Comparison of ENCODE assay signal across 9 cellular contexts in the genomic region with DNA sequence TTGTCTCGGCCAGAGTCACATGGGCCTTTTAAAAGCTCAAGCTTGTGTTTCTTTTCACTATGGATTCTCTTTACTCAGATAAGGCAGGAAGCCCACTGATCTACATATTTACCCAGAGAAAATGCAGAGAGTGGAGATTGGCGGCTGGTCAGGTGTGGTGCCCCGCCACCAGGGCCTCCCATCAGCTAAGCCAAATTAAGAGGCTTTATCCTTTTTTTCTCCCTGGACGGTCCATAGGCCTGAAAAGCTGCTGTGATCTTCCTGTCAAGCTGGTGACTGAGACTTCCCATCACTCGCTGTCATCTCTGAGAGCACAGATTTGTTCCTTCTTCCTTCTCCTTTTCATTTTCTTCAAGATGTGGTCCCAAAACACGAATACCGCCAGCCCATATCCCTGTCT. TPM values are rescaled to one million over a fixed set of nuclear protein-coding genes. Genes with fewer than 3 reads are reported as not detected.
DNase-seq lines count a peak whose midpoint lies in the region; ATAC-seq and TF ChIP-seq lines count a peak whose summit lies in the region.
"Had no signal": no experiment of that assay in that cellular context is flagged by ENCODE, and none has a peak within 500 bp of the region (broad histone marks: within the 10 kb centered on the region; RNA-seq: fewer than 3 reads in every experiment).

No MANE protein-coding gene starts in this region.

- peak overlapping the region; percentile 99 for H3K9ac ChIP-seq in mesenchymal stem cell (ENCODE audit: low read length)

- DNase-seq in cardiac muscle cell (ENCODE audit: low read depth in 1 of 2, low spot score in 1 of 2) (no peak), left cardiac atrium (no peak), ascending aorta (ENCODE audit: low spot score in 2 of 2) (peak in 1 of 2 donors; percentile 52), mesenchymal stem cell (no peak), uterus (no peak), Ammon's horn (ENCODE audit: low spot score) (no peak)

- no peaks in the 10 kb centered on the region for H3K79me1 ChIP-seq in mesenchymal stem cell (replicated peaks; ENCODE audit: low read length, poor library complexity, severe bottlenecking)

- no peak overlapping the region for H2BK5ac ChIP-seq in mesenchymal stem cell (ENCODE audit: low read depth, low read length, poor library complexity, severe bottlenecking)

- H3K18ac ChIP-seq in mesenchymal stem cell (ENCODE audit: low read depth in 1 of 2, low read length in 2 of 2): no peak overlapping the region

- no peak overlapping the region for H2AK5ac ChIP-seq in mesenchymal stem cell (ENCODE audit: low read length, severe bottlenecking)

- no peak for TF ChIP-seq CTCF in cardiac muscle cell (IDR thresholded peaks at IDR 0.05; ENCODE audit: low read depth, low read length)
- TF ChIP-seq CTCF in ascending aorta (IDR thresholded peaks at IDR 0.05): no peak
- no peak for TF ChIP-seq CTCF in uterus (IDR thresholded peaks at IDR 0.05)

- H3K4me2 ChIP-seq in mesenchymal stem cell (ENCODE audit: low read length, poor library complexity, severe bottlenecking): peak overlapping the region; percentile 69

- H2BK12ac ChIP-seq in mesenchymal stem cell (ENCODE audit: low read length in 2 of 2): no peak overlapping the region

- H3K27me3 ChIP-seq in cardiac muscle cell (no peaks in the 10 kb centered on the region), ascending aorta (no peaks in the 10 kb centered on the region), mesenchymal stem cell (ENCODE audit: control insufficient read depth in 1 of 2, insufficient read depth in 1 of 2, low read length in 2 of 2) (no peaks in the 10 kb centered on the region), uterus (no peaks in the 10 kb centered on the region)

- peaks cover 13% of the 10 kb centered on the region for H3K4me1 ChIP-seq in cardiac muscle cell (ENCODE audit: low read depth)
- peaks cover 3 to 50% of the 10 kb centered on the region in 2 donors for H3K4me1 ChIP-seq in ascending aorta
- peaks cover 16% of the 10 kb centered on the region for H3K4me1 ChIP-seq in mesenchymal stem cell (ENCODE audit: control insufficient read depth, insufficient read depth, low read depth, low read length)
- H3K4me1 ChIP-seq in uterus: peaks cover 9 to 38% of the 10 kb centered on the region in 2 donors

- H2BK15ac ChIP-seq in mesenchymal stem cell (ENCODE audit: low read depth, poor library complexity, severe bottlenecking): no peak overlapping the region

- 69% methylated on average over 7 of the region's 7 CpGs for WGBS in mesenchymal stem cell

- no peak overlapping the region for H3K23ac ChIP-seq in mesenchymal stem cell (ENCODE audit: low read length in 2 of 2)

- H3K14ac ChIP-seq in mesenchymal stem cell (ENCODE audit: low read length in 2 of 2): no peak overlapping the region

- ATAC-seq in left cardiac atrium (no peak), HG03097 (IDR thresholded peaks at IDR 0.05; ENCODE audit: low FRiP score, unreplicated experiment) (no peak), HG02763 (IDR thresholded peaks at IDR 0.05; ENCODE audit: unreplicated experiment) (no peak)

- no peak for TF ChIP-seq POLR2A in uterus (IDR thresholded peaks at IDR 0.05)

- no peak overlapping the region for H3K4ac ChIP-seq in mesenchymal stem cell (ENCODE audit: low read depth in 1 of 2, low read length in 2 of 2)

- intact Hi-C loops in left cardiac atrium (cut with DNase I) (no loop called here), ascending aorta (cut with DNase I) (loop anchor here (5.0 to 10.0 kb wide), 4 partner anchors 163 to 1110 kb away; a partner anchor contains a TSS), uterus (cut with DNase I; ENCODE audit: low total_unique reads) (loop anchor here (10.0 kb wide), 1 partner anchor 50 kb away; no protein-coding TSS in a partner anchor)

- no peak overlapping the region for H4K8ac ChIP-seq in mesenchymal stem cell (ENCODE audit: low read length)

- H3K9me3 ChIP-seq in cardiac muscle cell (ENCODE audit: low read depth): no peaks in the 10 kb centered on the region
- H3K9me3 ChIP-seq in ascending aorta: no peaks in the 10 kb centered on the region
- no peaks in the 10 kb centered on the region for H3K9me3 ChIP-seq in mesenchymal stem cell (ENCODE audit: control insufficient read depth, low read length)
- H3K9me3 ChIP-seq in uterus: no peaks in the 10 kb centered on the region

- H2AFZ ChIP-seq in mesenchymal stem cell (ENCODE audit: low read depth, low read length): no peak overlapping the region

- H3K27ac ChIP-seq in cardiac muscle cell (no peak overlapping the region), ascending aorta (peak overlapping the region in 1 of 2 donors; percentile 93), mesenchymal stem cell (ENCODE audit: low read length, poor library complexity, severe bottlenecking) (no peak overlapping the region), uterus (peak overlapping the region; percentile 86 to 98)

- H3K4me3 ChIP-seq in cardiac muscle cell: peak overlapping the region; percentile 85
- peak overlapping the region; percentile 86 to 96 for H3K4me3 ChIP-seq in ascending aorta
- H3K4me3 ChIP-seq in mesenchymal stem cell (ENCODE audit: insufficient read depth in 1 of 2, low read depth in 1 of 2, low read length in 2 of 2): peak overlapping the region in 1 of 2 experiments; percentile 98
- peak overlapping the region; percentile 68 to 98 for H3K4me3 ChIP-seq in uterus

- H3K36me3 ChIP-seq in cardiac muscle cell: peaks cover 34% of the 10 kb centered on the region
- peaks cover 20 to 40% of the 10 kb centered on the region in 2 donors for H3K36me3 ChIP-seq in ascending aorta
- H3K36me3 ChIP-seq in mesenchymal stem cell (ENCODE audit: control insufficient read depth in 1 of 2, insufficient read depth in 2 of 2, low read depth in 1 of 2, low read length in 2 of 2): peaks cover 34 to 56% of the 10 kb centered on the region in 2 experiments
- H3K36me3 ChIP-seq in uterus: no peaks in the 10 kb centered on the region

- H2BK120ac ChIP-seq in mesenchymal stem cell (ENCODE audit: low read depth, low read length): no peak overlapping the region

- H4K91ac ChIP-seq in mesenchymal stem cell (ENCODE audit: low read length): no peak overlapping the region

RNA-seq across cellular contexts. Expression of a gene that starts 1.9 kb away (rescaled TPM):
- total RNA-seq in cardiac muscle cell (79.5 and 108 TPM in 2 replicates), left cardiac atrium (10 to 100 TPM; 51.7 to 63.2 TPM), ascending aorta (114 TPM), uterus (100 to 1,000 TPM in 1 of 4 donors, 10 to 100 TPM in 3; 35.9 to 129 (median 97.4) TPM)
- 127 and 161 TPM in 2 replicates for polyA plus RNA-seq in cardiac muscle cell
- 32.5 TPM for polyA plus RNA-seq in mesenchymal stem cell (2013, experiment 1 of 2)
- polyA plus RNA-seq in mesenchymal stem cell (2013, experiment 2 of 2): 30.9 TPM

RNA-seq across cellular contexts. Expression of a gene that starts 2.2 kb away (rescaled TPM):
- total RNA-seq in cardiac muscle cell (36.3 and 55.5 TPM in 2 replicates), left cardiac atrium (10 to 100 TPM; 47.7 to 54.7 TPM), ascending aorta (10.7 TPM), uterus (100 to 1,000 TPM in 2 of 4 donors, 10 to 100 TPM in 2; 45.0 to 250 (median 129) TPM)
- 66.3 and 71.8 TPM in 2 replicates for polyA plus RNA-seq in cardiac muscle cell
- polyA plus RNA-seq in mesenchymal stem cell (2013, experiment 1 of 2): 25.9 TPM
- polyA plus RNA-seq in mesenchymal stem cell (2013, experiment 2 of 2): 24.3 TPM

RNA-seq across cellular contexts. Expression of a gene that starts 55.6 kb away (rescaled TPM):
- total RNA-seq in cardiac muscle cell: 59.1 and 90.7 TPM in 2 replicates
- 134 and 173 TPM in 2 replicates for polyA plus RNA-seq in cardiac muscle cell
- total RNA-seq in left cardiac atrium: 100 to 1,000 TPM; 127 to 142 TPM
- total RNA-seq in ascending aorta: 75.6 TPM
- 58.1 TPM for polyA plus RNA-seq in mesenchymal stem cell (2013, experiment 1 of 2)
- polyA plus RNA-seq in mesenchymal stem cell (2013, experiment 2 of 2): 61.4 TPM
- 10 to 100 TPM in 3 of 4 donors, 1 to 10 TPM in 1; 2.8 to 36.7 (median 21.1) TPM for total RNA-seq in uterus

RNA-seq across cellular contexts. Expression of a gene that starts 56.1 kb away (rescaled TPM):
- total RNA-seq in cardiac muscle cell (62.5 and 80.5 TPM in 2 replicates), left cardiac atrium (1 to 10 TPM; 4.0 to 4.4 TPM), ascending aorta (116 TPM), uterus (10 to 100 TPM in 1 of 4 donors, 1 to 10 TPM in 2, under 1 TPM in 1; 0.26 to 17.8 (median 7.1) TPM)
- polyA plus RNA-seq in cardiac muscle cell: 60.1 and 61.9 TPM in 2 replicates
- 13.7 TPM for polyA plus RNA-seq in mesenchymal stem cell (2013, experiment 1 of 2)
- polyA plus RNA-seq in mesenchymal stem cell (2013, experiment 2 of 2): 13.5 TPM

RNA-seq across cellular contexts. Expression of a gene that starts 57.0 kb away (rescaled TPM):
- 1.3 and 2.4 TPM in 2 replicates for total RNA-seq in cardiac muscle cell
- polyA plus RNA-seq in cardiac muscle cell: 1.9 and 3.7 TPM in 2 replicates
- under 1 TPM; 0.15 to 0.37 TPM for total RNA-seq in left cardiac atrium
- not detected for total RNA-seq in ascending aorta
- polyA plus RNA-seq in mesenchymal stem cell (2013, experiment 1 of 2): 0.08 TPM
- 0.03 TPM for polyA plus RNA-seq in mesenchymal stem cell (2013, experiment 2 of 2)
- 1 to 10 TPM in 2 of 4 donors, not detected in 2; 1.2 to 5.3 TPM for total RNA-seq in uterus
- total RNA-seq: left lobe of liver had no signal

Comparison
In these comparisons a context has a peak if more than half of its experiments do, and no peak if none do; other contexts are left out.
1. H3K27ac ChIP-seq: peak in uterus (2 of 2); none in cardiac muscle cell (single experiment) and mesenchymal stem cell (single experiment).
2. intact Hi-C loops: an anchor here in ascending aorta (5.0 to 10.0 kb wide) and uterus (10.0 kb wide); none called in left cardiac atrium.